ENCODE assay signal across 29 cellular contexts in genomic region chr17:34675143-34675542, GRCh38.
"Had no signal": no experiment of that assay in that cellular context is flagged by ENCODE, and none has a peak within 500 bp of the region (broad histone marks: within the 10 kb centered on the region; RNA-seq: fewer than 3 reads in every experiment).

No MANE protein-coding gene starts in this region.

- H3K27ac ChIP-seq: hepatocyte, lower lobe of right lung, neural progenitor cell, neutrophil, ovary, sigmoid colon, spleen, suprapubic skin, thoracic aorta, tibial artery, upper lobe of right lung had no signal

- H3K4me1 Mint-ChIP-seq: naive B cell; natural killer cell; nephron progenitor cell; neural progenitor cell; stimulated activated effector memory CD8-positive, alpha-beta T cell treated with anti-CD3 and anti-CD28 coated beads, Interleukin-12 subunit alpha, Interleukin-12 subunit beta, amount 100 ng/mL, for 72 hours had no signal

- H3K27ac Mint-ChIP-seq: mesothelial cell of epicardium; naive B cell; natural killer cell; neural progenitor cell; progenitor cell of endocrine pancreas; stimulated activated effector memory CD8-positive, alpha-beta T cell treated with anti-CD3 and anti-CD28 coated beads, Interleukin-12 subunit alpha, Interleukin-12 subunit beta, amount 100 ng/mL, for 72 hours; stimulated activated naive CD8-positive, alpha-beta T cell treated with anti-CD3 and anti-CD28 coated beads, Interleukin-15, Interleukin-2, amounts not matched to agents 100 ng/mL and 50 ng/mL, for 24 hours had no signal

- H3K9me3 Mint-ChIP-seq: mesothelial cell of epicardium; natural killer cell; nephron progenitor cell; neural progenitor cell; stimulated activated effector memory CD8-positive, alpha-beta T cell treated with anti-CD3 and anti-CD28 coated beads, Interleukin-12 subunit alpha, Interleukin-12 subunit beta, amount 100 ng/mL, for 72 hours; stimulated activated naive CD8-positive, alpha-beta T cell treated with anti-CD3 and anti-CD28 coated beads, Interleukin-15, Interleukin-2, amounts not matched to agents 100 ng/mL and 50 ng/mL, for 24 hours had no signal

- ATAC-seq: left cardiac atrium; left lobe of liver; lower lobe of right lung; natural killer cell; right cardiac atrium; stimulated activated effector memory CD8-positive, alpha-beta T cell treated with anti-CD3 and anti-CD28 coated beads, Interleukin-12 subunit alpha, Interleukin-12 subunit beta, amount 100 ng/mL, for 72 hours; upper lobe of right lung had no signal

- H3K36me3 Mint-ChIP-seq: mesothelial cell of epicardium; naive B cell; natural killer cell; neural progenitor cell; stimulated activated effector memory CD8-positive, alpha-beta T cell treated with anti-CD3 and anti-CD28 coated beads, Interleukin-12 subunit alpha, Interleukin-12 subunit beta, amount 100 ng/mL, for 72 hours had no signal

- H3K4me3 Mint-ChIP-seq: mesothelial cell of epicardium; naive B cell; natural killer cell; nephron progenitor cell; neural progenitor cell; stimulated activated effector memory CD8-positive, alpha-beta T cell treated with anti-CD3 and anti-CD28 coated beads, Interleukin-12 subunit alpha, Interleukin-12 subunit beta, amount 100 ng/mL, for 72 hours; stimulated activated naive CD8-positive, alpha-beta T cell treated with anti-CD3 and anti-CD28 coated beads, Interleukin-15, Interleukin-2, amounts not matched to agents 100 ng/mL and 50 ng/mL, for 24 hours had no signal

- DNase-seq: kidney glomerular epithelial cell; left cardiac atrium; lower lobe of right lung; mammary epithelial cell; mesenchymal stem cell; naive B cell; natural killer cell; nephron progenitor cell; occipital lobe; ovary; right cardiac atrium; sigmoid colon; small intestine; spleen; stimulated activated CD4-positive, alpha-beta T cell treated with anti-CD3 and anti-CD28 coated beads, Interleukin-4, amount 100 ng/mL, for 24 hours; stimulated activated naive CD4-positive, alpha-beta T cell; tibial artery; trophoblast cell; upper lobe of right lung had no signal
